ENCODE assay signal across 8 cellular contexts in genomic region chr7:129054438-129055293, GRCh38. TPM values are rescaled to one million over a fixed set of nuclear protein-coding genes. Genes with fewer than 3 reads are reported as not detected.
DNase-seq lines count a peak whose midpoint lies in the region; ATAC-seq lines count a peak whose summit lies in the region.

TNPO3 (minus strand) TSS chr7:129055111; CDS start chr7:129054770, 341 bp downstream.

- no peaks in the 10 kb centered on the region for H3K9me3 ChIP-seq in CD8-positive, alpha-beta memory T cell (ENCODE audit: low read length)
- no peaks in the 10 kb centered on the region for H3K9me3 ChIP-seq in effector memory CD4-positive, alpha-beta T cell (ENCODE audit: control insufficient read depth, low read length)

- H3K27ac ChIP-seq in CD8-positive, alpha-beta memory T cell (ENCODE audit: low read depth, low read length): peak within 1 kb of the TSS; percentile 97
- H3K27ac ChIP-seq in effector memory CD4-positive, alpha-beta T cell (ENCODE audit: insufficient read depth, low read length, poor library complexity, severe bottlenecking): peak within 1 kb of the TSS; percentile 85

- H3K4me1 Mint-ChIP-seq in CD8-positive, alpha-beta memory T cell: peaks cover 34 to 48% (median 47%) of the 10 kb centered on the region in 3 donors

- peak within 1 kb of the TSS; percentile 90 for H3K4me3 ChIP-seq in CD8-positive, alpha-beta memory T cell (ENCODE audit: low read length)
- H3K4me3 ChIP-seq in effector memory CD4-positive, alpha-beta T cell (ENCODE audit: insufficient read depth, low read depth, low read length, poor library complexity, severe bottlenecking): peak within 1 kb of the TSS; percentile 82

- ATAC-seq in GM19463 (IDR thresholded peaks at IDR 0.05; ENCODE audit: unreplicated experiment): peak; percentile 82

- peak within 1 kb of the TSS; percentile 90 to 100 (median 99) for H3K27ac Mint-ChIP-seq in CD8-positive, alpha-beta memory T cell

- H3K36me3 Mint-ChIP-seq in CD8-positive, alpha-beta memory T cell: peaks cover 0 to 36% (median 1%) of the 10 kb centered on the region in 3 donors

- H3K27me3 ChIP-seq in CD8-positive, alpha-beta memory T cell (ENCODE audit: insufficient read depth, low read length, poor library complexity, severe bottlenecking): no peaks in the 10 kb centered on the region
- no peaks in the 10 kb centered on the region for H3K27me3 ChIP-seq in effector memory CD4-positive, alpha-beta T cell (replicated peaks; ENCODE audit: control insufficient read depth, insufficient read depth, low read length, poor library complexity, severe bottlenecking)

- CTCF ChIA-PET in CD8-positive, alpha-beta memory T cell (lab: Charles Lee): interaction anchor here (1.2 to 1.9 kb wide), 2 partner anchors 37 to 171 kb away, joined by 3 to 7 read pairs; no protein-coding TSS in a partner anchor

- H3K4me3 Mint-ChIP-seq in CD8-positive, alpha-beta memory T cell: peak within 1 kb of the TSS; percentile 91 to 99 (median 96)

- H3K9me3 Mint-ChIP-seq in CD8-positive, alpha-beta memory T cell: no peaks in the 10 kb centered on the region

- POLR2A ChIA-PET in CD8-positive, alpha-beta memory T cell (lab: Charles Lee): interaction anchor here (0.9 kb wide), 2 partner anchors 9 to 12 kb away, joined by 3 to 6 read pairs; no protein-coding TSS in a partner anchor

- H3K4me1 ChIP-seq in CD8-positive, alpha-beta memory T cell (ENCODE audit: insufficient read depth, low read length): peaks cover 31% of the 10 kb centered on the region
- peaks cover 13% of the 10 kb centered on the region for H3K4me1 ChIP-seq in effector memory CD4-positive, alpha-beta T cell (ENCODE audit: control insufficient read depth, insufficient read depth, low read length, poor library complexity, severe bottlenecking)

- peaks cover 6 to 14% of the 10 kb centered on the region in 2 donors for H3K27me3 Mint-ChIP-seq in CD8-positive, alpha-beta memory T cell

- peak; percentile 85 to 92 (median 86) for DNase-seq in CD8-positive, alpha-beta memory T cell
- DNase-seq in HS-27A (ENCODE audit: low read depth): peak; percentile 59
- peak; percentile 43 for DNase-seq in NK-92 (lab: John Stamatoyannopoulos, UW; ENCODE audit: unreplicated experiment)
- DNase-seq in activated CD8-positive, alpha-beta memory T cell treated with anti-CD3 and anti-CD28 coated beads for 24 hours: peak; percentile 96
- peak; percentile 77 to 88 (median 83) for DNase-seq in effector memory CD4-positive, alpha-beta T cell
- DNase-seq in medulla oblongata (ENCODE audit: extremely low spot score): peak; percentile 96
- peak; percentile 83 for DNase-seq in stimulated activated CD8-positive, alpha-beta memory T cell treated with anti-CD3 and anti-CD28 coated beads, Interleukin-12 subunit alpha, Interleukin-12 subunit beta, amount 100 ng/mL, for 1 hour (ENCODE audit: low read depth)

- H3K36me3 ChIP-seq in CD8-positive, alpha-beta memory T cell (ENCODE audit: insufficient read depth, low read length): no peaks in the 10 kb centered on the region
- no peaks in the 10 kb centered on the region for H3K36me3 ChIP-seq in effector memory CD4-positive, alpha-beta T cell (ENCODE audit: control insufficient read depth, insufficient read depth, low read length)

RNA-seq across cellular contexts. Expression of gene TNPO3, which starts in this region (rescaled TPM):
- 10 to 100 TPM; 80.5 to 82.1 TPM for total RNA-seq in CD8-positive, alpha-beta memory T cell
- 43.1 TPM for polyA plus RNA-seq in CD8-positive, alpha-beta memory T cell

Comparison
In these comparisons a context has a peak if more than half of its experiments do, and no peak if none do; other contexts are left out.
1. Peak in every context shown above with its lines: DNase-seq, ATAC-seq, H3K4me3 ChIP-seq and H3K27ac ChIP-seq.
2. DNase-seq: peak in every context shown above with its lines; median percentile 96 in activated CD8-positive, alpha-beta memory T cell treated with anti-CD3 and anti-CD28 coated beads for 24 hours; 96 in medulla oblongata; 86 in CD8-positive, alpha-beta memory T cell; 83 in effector memory CD4-positive, alpha-beta T cell; 83 in stimulated activated CD8-positive, alpha-beta memory T cell treated with anti-CD3 and anti-CD28 coated beads, Interleukin-12 subunit alpha, Interleukin-12 subunit beta, amount 100 ng/mL, for 1 hour; 59 in HS-27A; 43 in NK-92.